ENCODE assay signal across 28 cellular contexts in the genomic region with DNA sequence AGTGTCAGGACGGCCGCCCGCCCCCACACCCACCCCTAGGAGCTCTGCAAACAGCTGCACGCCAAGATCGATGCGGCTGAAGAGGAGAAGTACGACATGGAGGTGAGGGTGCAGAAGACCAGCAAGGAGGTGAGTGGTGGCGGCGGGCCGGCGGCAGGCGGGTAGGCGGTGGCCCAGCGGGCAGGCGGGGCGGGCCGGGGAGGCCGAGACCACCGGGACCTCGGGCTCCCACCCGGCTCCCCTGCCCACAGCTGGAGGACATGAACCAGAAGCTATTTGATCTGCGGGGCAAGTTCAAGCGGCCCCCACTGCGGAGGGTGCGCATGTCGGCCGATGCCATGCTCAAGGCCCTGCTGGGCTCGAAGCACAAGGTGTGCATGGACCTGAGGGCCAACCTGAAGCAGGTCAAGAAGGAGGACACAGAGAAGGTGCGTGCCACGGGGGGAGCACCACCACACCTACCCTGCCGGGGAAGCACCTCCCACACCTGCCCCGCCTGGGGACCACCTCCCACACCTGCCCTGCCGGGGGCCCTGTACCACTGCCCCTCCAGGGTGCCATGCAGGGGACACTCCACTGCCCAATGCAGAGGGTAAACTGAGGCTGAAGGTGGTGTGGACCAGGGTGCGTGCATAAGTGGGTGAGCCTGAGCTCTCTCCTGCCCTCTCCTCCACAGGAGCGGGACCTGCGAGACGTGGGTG. TPM values are rescaled to one million over a fixed set of nuclear protein-coding genes. Genes with fewer than 3 reads are reported as not detected.
DNase-seq lines count a peak whose midpoint lies in the region; ATAC-seq, FAIRE-seq and TF ChIP-seq lines count a peak whose summit lies in the region.
"Had no signal": no experiment of that assay in that cellular context is flagged by ENCODE, and none has a peak within 500 bp of the region (broad histone marks: within the 10 kb centered on the region; RNA-seq: fewer than 3 reads in every experiment).

No MANE protein-coding gene starts in this region.

- CTCF ChIA-PET in K562 (lab: Yijun Ruan, JAX; ENCODE audit: low intra/inter-chr PET ratio) = no interaction called here

- H3K4me3 ChIP-seq in right atrium auricular region (no peak overlapping the region), K562 (no peak overlapping the region), lung (peak overlapping the region; percentile 9)
- H3K4me3 ChIP-seq: MG63, prostate gland, SK-N-MC, transverse colon had no signal

- TF ChIP-seq RAD21 in K562 (CRISPR knock-in tag; conservative IDR thresholded peaks at IDR 0.05 in 1 of 2, IDR thresholded peaks at IDR 0.05 in 1 of 2) = no peak

- H3K4me2 ChIP-seq in K562 (ENCODE audit: insufficient read depth, low read length) = no peak overlapping the region

- H3K79me2 ChIP-seq in K562 (ENCODE audit: control insufficient read depth, insufficient read depth, low read length) = no peaks in the 10 kb centered on the region

- no peaks in the 10 kb centered on the region for H3K9me3 Mint-ChIP-seq in stimulated activated memory B cell treated with anti-CD40 and anti-IgM and Interleukin-4, amounts not matched to agents 10 μg/mL and 1 μg/mL and 100 μg/mL, for 72 hours
- H3K9me3 Mint-ChIP-seq in stimulated activated effector memory CD8-positive, alpha-beta T cell treated with anti-CD3 and anti-CD28 coated beads, Interleukin-12 subunit alpha, Interleukin-12 subunit beta, amount 100 ng/mL, for 72 hours = no peaks in the 10 kb centered on the region
- H3K9me3 Mint-ChIP-seq: T-helper 1 cell treated with Interleukin-12 subunit alpha and Interleukin-12 subunit beta and Interleukin-4 antibody, amounts not matched to agents 30 μg/mL and 1 μg/mL, for 36 hours had no signal

- no peak overlapping the region for H3K9ac ChIP-seq in K562 (ENCODE audit: insufficient read depth in 1 of 2, low read depth in 2 of 2, low read length in 2 of 2)

- H3K4me1 Mint-ChIP-seq in stimulated activated memory B cell treated with anti-CD40 and anti-IgM and Interleukin-4, amounts not matched to agents 10 μg/mL and 1 μg/mL and 100 μg/mL, for 72 hours = peaks cover 63% of the 10 kb centered on the region
- peaks cover 40% of the 10 kb centered on the region for H3K4me1 Mint-ChIP-seq in stimulated activated effector memory CD8-positive, alpha-beta T cell treated with anti-CD3 and anti-CD28 coated beads, Interleukin-12 subunit alpha, Interleukin-12 subunit beta, amount 100 ng/mL, for 72 hours

- DNase-seq in Right ventricle myocardium inferior (ENCODE audit: missing footprints) (peak; percentile 46), right atrium auricular region (ENCODE audit: low spot score) (no peak), K562 (ENCODE audit: extremely low read depth in 1 of 4, low spot score in 3 of 4) (peak in 1 of 4 experiments; percentile 32), lung (ENCODE audit: low spot score) (no peak), KBM-7 (no peak), cortex of kidney (lab: John Stamatoyannopoulos, UW) (no peak)
- DNase-seq in stimulated activated effector memory CD8-positive, alpha-beta T cell treated with anti-CD3 and anti-CD28 coated beads, Interleukin-12 subunit alpha, Interleukin-12 subunit beta, amount 100 ng/mL, for 72 hours (ENCODE audit: low spot score in 2 of 2) = no peak
- DNase-seq: activated CD4-positive, CD25-positive, alpha-beta regulatory T cell treated with anti-CD3 and anti-CD28 coated beads, Interleukin-2, amount 50 U/mL, for 72 hours; activated CD8-positive, alpha-beta T cell treated with anti-CD3 and anti-CD28 coated beads, Interleukin-2, amount 10 ng/mL, durations not matched to agents 7 days and 5 days; activated effector memory CD4-positive, alpha-beta T cell treated with Interleukin-2 at 50 U/mL for 16 hours; AML-193; islet precursor cell; MG63; NCI-H2081; NCI-H226; RPMI8226; stimulated activated CD4-positive, alpha-beta T cell treated with anti-CD3 and anti-CD28 coated beads, Interleukin-1b, Interleukin-23, amount 100 ng/mL, for 48 hours; stimulated activated CD8-positive, alpha-beta memory T cell treated with anti-CD3 and anti-CD28 coated beads, Interleukin-4, amount 100 ng/mL, for 48 hours; transverse colon had no signal

- TF ChIP-seq CTCF in right atrium auricular region (IDR thresholded peaks at IDR 0.05) (no peak), K562 (IDR thresholded peaks at IDR 0.05 in 2 of 3, conservative IDR thresholded peaks at IDR 0.05 in 1 of 3; ENCODE audit: insufficient read depth in 2 of 3, low read depth in 1 of 3, low read length in 3 of 3) (no peak), lung (IDR thresholded peaks at IDR 0.05; ENCODE audit: control extremely low read depth, extremely low read depth) (no peak)

- H3K27me3 ChIP-seq in right atrium auricular region (no peaks in the 10 kb centered on the region), K562 (ENCODE audit: control insufficient read depth in 2 of 2, insufficient read depth in 2 of 2, low read length in 2 of 2) (peaks cover 3 to 49% of the 10 kb centered on the region in 2 experiments; a peak in 3 of 5 replicates), lung (ENCODE audit: control insufficient read depth, insufficient read depth) (no peaks in the 10 kb centered on the region)
- H3K27me3 ChIP-seq: MG63, transverse colon had no signal

- H4K20me1 ChIP-seq in K562 (replicated peaks; ENCODE audit: control insufficient read depth, insufficient read depth, low read length) = peaks cover 6% of the 10 kb centered on the region

- peaks cover 0 to 35% of the 10 kb centered on the region in 2 donors for H3K4me1 ChIP-seq in right atrium auricular region
- H3K4me1 ChIP-seq in K562 (replicated peaks in 1 of 2; ENCODE audit: control insufficient read depth in 2 of 2, insufficient read depth in 2 of 2, low read length in 2 of 2) = peaks cover 9 to 79% of the 10 kb centered on the region in 2 experiments; a peak in 4 of 5 replicates
- peaks cover 0 to 4% of the 10 kb centered on the region in 2 donors for H3K4me1 ChIP-seq in lung (ENCODE audit: control insufficient read depth in 2 of 2, insufficient read depth in 2 of 2, low read length in 2 of 2)
- H3K4me1 ChIP-seq: prostate gland had no signal

- H3K9me1 ChIP-seq in K562 (ENCODE audit: control insufficient read depth, insufficient read depth, low read length) = no peaks in the 10 kb centered on the region

- no peak overlapping the region for H3K27ac ChIP-seq in right atrium auricular region
- no peak overlapping the region for H3K27ac ChIP-seq in K562 (ENCODE audit: extremely low read depth, low read depth, low read length)
- H3K27ac ChIP-seq in lung (ENCODE audit: low read depth in 1 of 2, low read length in 1 of 2) = no peak overlapping the region
- H3K27ac ChIP-seq: prostate gland, SK-N-MC had no signal

- no peaks in the 10 kb centered on the region for H3K9me3 ChIP-seq in right atrium auricular region
- H3K9me3 ChIP-seq in K562 (replicated peaks; ENCODE audit: control insufficient read depth, insufficient read depth, low read depth, low read length) = no peaks in the 10 kb centered on the region
- H3K9me3 ChIP-seq in lung (ENCODE audit: control insufficient read depth in 2 of 2, insufficient read depth in 1 of 2, low read length in 1 of 2) = no peaks in the 10 kb centered on the region
- H3K9me3 ChIP-seq: MG63, prostate gland, transverse colon had no signal

- no peak for ATAC-seq in Right ventricle myocardium inferior
- no peak for ATAC-seq in K562
- no peak for ATAC-seq in lung (ENCODE audit: insufficient read depth, low FRiP score)
- no peak for ATAC-seq in stimulated activated memory B cell treated with anti-CD40 and anti-IgM and Interleukin-4, amounts not matched to agents 10 μg/mL and 1 μg/mL and 100 μg/mL, for 72 hours
- ATAC-seq in stimulated activated effector memory CD8-positive, alpha-beta T cell treated with anti-CD3 and anti-CD28 coated beads, Interleukin-12 subunit alpha, Interleukin-12 subunit beta, amount 100 ng/mL, for 72 hours = no peak
- ATAC-seq: activated CD8-positive, alpha-beta T cell treated with anti-CD3 and anti-CD28 coated beads, Interleukin-2, amount 10 ng/mL, durations not matched to agents 7 days and 5 days had no signal

- in situ Hi-C loops in K562 (cut with MboI) (no loop called here), KBM-7 (cut with MboI; ENCODE audit: low pct_unique_long_range_greater_than_20kb, low sequenced_read_pairs) (no loop called here)

- no peak for FAIRE-seq in K562 (lab: Jason Lieb, UNC)
- FAIRE-seq: A204.1, H1, TTC549 had no signal

- H2AFZ ChIP-seq in K562 (ENCODE audit: low read depth, low read length) = no peak overlapping the region

- TF ChIP-seq EP300 in K562 (IDR thresholded peaks at IDR 0.05; ENCODE audit: low read length) = no peak

- no peaks in the 10 kb centered on the region for H3K36me3 Mint-ChIP-seq in stimulated activated memory B cell treated with anti-CD40 and anti-IgM and Interleukin-4, amounts not matched to agents 10 μg/mL and 1 μg/mL and 100 μg/mL, for 72 hours
- no peaks in the 10 kb centered on the region for H3K36me3 Mint-ChIP-seq in stimulated activated effector memory CD8-positive, alpha-beta T cell treated with anti-CD3 and anti-CD28 coated beads, Interleukin-12 subunit alpha, Interleukin-12 subunit beta, amount 100 ng/mL, for 72 hours

- POLR2A ChIA-PET in K562 (lab: Yijun Ruan, JAX) = interaction anchor here (0.6 to 2.0 kb wide), 2 partner anchors 9 to 33 kb away, joined by 4 to 6 read pairs; no protein-coding TSS in a partner anchor

- no TSS peak for BruUV-seq in K562 (replicated peaks; lab: Mats Ljungman, UMichigan)

- intact Hi-C loops in Right ventricle myocardium inferior (cut with DNase I) (loop anchor here (2.0 kb wide), 1 partner anchor 76 kb away; no protein-coding TSS in a partner anchor), K562 (cut with micrococcal nuclease) (no loop called here)

- H3K4me3 Mint-ChIP-seq in stimulated activated memory B cell treated with anti-CD40 and anti-IgM and Interleukin-4, amounts not matched to agents 10 μg/mL and 1 μg/mL and 100 μg/mL, for 72 hours = peak overlapping the region; percentile 49
- H3K4me3 Mint-ChIP-seq in stimulated activated effector memory CD8-positive, alpha-beta T cell treated with anti-CD3 and anti-CD28 coated beads, Interleukin-12 subunit alpha, Interleukin-12 subunit beta, amount 100 ng/mL, for 72 hours = no peak overlapping the region
- H3K4me3 Mint-ChIP-seq: activated CD8-positive, alpha-beta T cell treated with anti-CD3 and anti-CD28 coated beads, Interleukin-2, amount 10 ng/mL, durations not matched to agents 7 days and 5 days; T-helper 1 cell treated with Interleukin-12 subunit alpha and Interleukin-12 subunit beta and Interleukin-4 antibody, amounts not matched to agents 30 μg/mL and 1 μg/mL, for 36 hours had no signal

- H3K27me3 Mint-ChIP-seq in stimulated activated memory B cell treated with anti-CD40 and anti-IgM and Interleukin-4, amounts not matched to agents 10 μg/mL and 1 μg/mL and 100 μg/mL, for 72 hours = no peaks in the 10 kb centered on the region

- TF ChIP-seq POLR2A in K562 (conservative IDR thresholded peaks at IDR 0.05) = no peak

- peak overlapping the region; percentile 86 for H3K27ac Mint-ChIP-seq in stimulated activated memory B cell treated with anti-CD40 and anti-IgM and Interleukin-4, amounts not matched to agents 10 μg/mL and 1 μg/mL and 100 μg/mL, for 72 hours
- no peak overlapping the region for H3K27ac Mint-ChIP-seq in stimulated activated effector memory CD8-positive, alpha-beta T cell treated with anti-CD3 and anti-CD28 coated beads, Interleukin-12 subunit alpha, Interleukin-12 subunit beta, amount 100 ng/mL, for 72 hours
- H3K27ac Mint-ChIP-seq: activated CD8-positive, alpha-beta T cell treated with anti-CD3 and anti-CD28 coated beads, Interleukin-2, amount 10 ng/mL, durations not matched to agents 7 days and 5 days; T-helper 1 cell treated with Interleukin-12 subunit alpha and Interleukin-12 subunit beta and Interleukin-4 antibody, amounts not matched to agents 30 μg/mL and 1 μg/mL, for 36 hours had no signal

- H3K36me3 ChIP-seq in right atrium auricular region (no peaks in the 10 kb centered on the region), K562 (ENCODE audit: control insufficient read depth, insufficient read depth, low read length) (no peaks in the 10 kb centered on the region), lung (ENCODE audit: control insufficient read depth in 2 of 2, insufficient read depth in 2 of 2, low read length in 2 of 2) (no peaks in the 10 kb centered on the region)
- H3K36me3 ChIP-seq: MG63, prostate gland, transverse colon had no signal

- 11% methylated on average over 23 of the region's 37 CpGs for WGBS in K562 (ENCODE audit: insufficient coverage, low coverage, missing lambda C conversion rate)
- WGBS in lung, 2 donors = 91 to 94% methylated on average over 34 to 37 of the region's 37 CpGs

RNA-seq across cellular contexts. Expression of a gene that starts 2.1 kb away (rescaled TPM):
- 0.35 TPM for total RNA-seq in Right ventricle myocardium inferior
- total RNA-seq in right atrium auricular region = not detected
- not detected in 2 replicates for total RNA-seq in K562 (2011; cell fraction: chromatin; rRNA removed; ENCODE audit: low replicate concordance)
- total RNA-seq in K562 (2011; cell fraction: nucleolus; rRNA removed) = not detected in 2 replicates
- not detected in 2 replicates for total RNA-seq in K562 (2011; cell fraction: nucleoplasm; rRNA removed)
- total RNA-seq in K562 (2014; rRNA removed) = not detected in 2 replicates
- not detected in 2 replicates for total RNA-seq in K562 (2014; rRNA removed; fragmentation: Illumina TruSeq; extraction: Trizol)
- total RNA-seq in K562 (2015; rRNA removed; fragmentation: Illumina TruSeq; extraction: Trizol) = not detected in 2 replicates
- total RNA-seq in K562 (2021) = not detected in 2 replicates
- not detected in 2 replicates for polyA plus RNA-seq in K562 (2011; rRNA removed)
- 0.13 TPM in 1 of 2 replicates, not detected in the other for polyA plus RNA-seq in K562 (2011; cell fraction: cytosol; rRNA removed)
- 0.32 TPM in 1 of 2 replicates, not detected in the other for polyA plus RNA-seq in K562 (2011; cell fraction: nucleus; rRNA removed)
- not detected in 2 replicates for polyA plus RNA-seq in K562 (2012)
- not detected in 2 replicates for polyA plus RNA-seq in K562 (2014; fragmentation: Illumina TruSeq; extraction: Trizol)
- polyA plus RNA-seq in K562 (2014; fragmentation: Nextera tagmentation; extraction: Ambion mirVana) = not detected
- polyA plus RNA-seq in K562 (2014; rRNA removed) = not detected in 2 replicates
- not detected in 2 replicates for polyA minus RNA-seq in K562 (2011; rRNA and poly(A)+ RNA removed)
- polyA minus RNA-seq in K562 (2011; cell fraction: cytosol; rRNA and poly(A)+ RNA removed) = not detected in 2 replicates
- polyA minus RNA-seq in K562 (2011; cell fraction: nucleus; rRNA and poly(A)+ RNA removed) = not detected in 2 replicates
- 10 to 100 TPM in 1 of 2 donors, 1 to 10 TPM in 1; 3.1 to 14.3 TPM for total RNA-seq in lung
- 10 to 100 TPM; 10.1 to 35.8 TPM for polyA plus RNA-seq in lung
- total RNA-seq: cerebellum, H1, lung microvascular endothelial cell had no signal
- polyA plus RNA-seq: H1 had no signal

RNA-seq across cellular contexts. Expression of a gene that starts 6.1 kb away (rescaled TPM):
- total RNA-seq in Right ventricle myocardium inferior (not detected), right atrium auricular region (not detected), K562 (2014; rRNA removed) (not detected in 2 replicates), K562 (2014; rRNA removed; fragmentation: Illumina TruSeq; extraction: Trizol) (not detected in 2 replicates), K562 (2015; rRNA removed; fragmentation: Illumina TruSeq; extraction: Trizol) (not detected in 2 replicates), K562 (2021) (not detected in 2 replicates), lung (10 to 100 TPM in 1 of 2 donors, 1 to 10 TPM in 1; 2.7 to 40.6 TPM)
- total RNA-seq in K562 (2011; cell fraction: chromatin; rRNA removed; ENCODE audit: low replicate concordance) = not detected in 2 replicates
- total RNA-seq in K562 (2011; cell fraction: nucleolus; rRNA removed) = not detected in 2 replicates
- total RNA-seq in K562 (2011; cell fraction: nucleoplasm; rRNA removed) = not detected in 2 replicates
- polyA plus RNA-seq in K562 (2011; rRNA removed) (not detected in 2 replicates), K562 (2014; fragmentation: Illumina TruSeq; extraction: Trizol) (not detected in 2 replicates), K562 (2014; fragmentation: Nextera tagmentation; extraction: Ambion mirVana) (not detected), K562 (2014; rRNA removed) (not detected in 2 replicates), lung (10 to 100 TPM; 15.0 to 18.9 TPM)
- polyA plus RNA-seq in K562 (2011; cell fraction: cytosol; rRNA removed) = not detected in 2 replicates
- polyA plus RNA-seq in K562 (2011; cell fraction: nucleus; rRNA removed) = not detected in 2 replicates
- polyA plus RNA-seq in K562 (2012) = not detected in 2 replicates
- polyA minus RNA-seq in K562 (2011; rRNA and poly(A)+ RNA removed) = not detected in 2 replicates
- not detected in 2 replicates for polyA minus RNA-seq in K562 (2011; cell fraction: cytosol; rRNA and poly(A)+ RNA removed)
- polyA minus RNA-seq in K562 (2011; cell fraction: nucleus; rRNA and poly(A)+ RNA removed) = not detected in 2 replicates
- total RNA-seq: activated CD8-positive, alpha-beta T cell treated with anti-CD3 and anti-CD28 coated beads, Interleukin-2, amount 10 ng/mL, durations not matched to agents 7 days and 5 days; cerebellum; H1; lung microvascular endothelial cell had no signal
- polyA plus RNA-seq: H1 had no signal

RNA-seq across cellular contexts. Expression of a gene that starts 12.0 kb away (rescaled TPM):
- 22.5 TPM for total RNA-seq in Right ventricle myocardium inferior
- 10 to 100 TPM in 1 of 2 donors, 1 to 10 TPM in 1; 7.9 to 12.1 TPM for total RNA-seq in right atrium auricular region
- total RNA-seq in K562 (2011; cell fraction: chromatin; rRNA removed; ENCODE audit: low replicate concordance) = 0.23 TPM in 1 of 2 replicates, not detected in the other
- total RNA-seq in K562 (2011; cell fraction: nucleolus; rRNA removed) = not detected in 2 replicates
- total RNA-seq in K562 (2011; cell fraction: nucleoplasm; rRNA removed) = not detected in 2 replicates
- total RNA-seq in K562 (2014; rRNA removed) = 0.08 and 1.2 TPM in 2 replicates
- not detected in 2 replicates for total RNA-seq in K562 (2014; rRNA removed; fragmentation: Illumina TruSeq; extraction: Trizol)
- 0.65 TPM in 1 of 2 replicates, not detected in the other for total RNA-seq in K562 (2015; rRNA removed; fragmentation: Illumina TruSeq; extraction: Trizol)
- total RNA-seq in K562 (2021) = 0.73 and 1.1 TPM in 2 replicates
- polyA plus RNA-seq in K562 (2011; rRNA removed) = 0.28 and 0.45 TPM in 2 replicates
- polyA plus RNA-seq in K562 (2011; cell fraction: cytosol; rRNA removed) = 0.28 and 0.37 TPM in 2 replicates
- polyA plus RNA-seq in K562 (2011; cell fraction: nucleus; rRNA removed) = 0.26 and 0.60 TPM in 2 replicates
- 0.05 and 0.57 TPM in 2 replicates for polyA plus RNA-seq in K562 (2012)
- 2.9 TPM in 1 of 2 replicates, not detected in the other for polyA plus RNA-seq in K562 (2014; fragmentation: Illumina TruSeq; extraction: Trizol)
- polyA plus RNA-seq in K562 (2014; fragmentation: Nextera tagmentation; extraction: Ambion mirVana) = under 1 TPM in 1 of 2 experiments, not detected in 1; 0.38 TPM
- 0.08 TPM in 1 of 2 replicates, not detected in the other for polyA plus RNA-seq in K562 (2014; rRNA removed)
- 0.15 TPM in 1 of 2 replicates, not detected in the other for polyA minus RNA-seq in K562 (2011; rRNA and poly(A)+ RNA removed)
- polyA minus RNA-seq in K562 (2011; cell fraction: cytosol; rRNA and poly(A)+ RNA removed) = not detected in 2 replicates
- 0.11 TPM in 1 of 2 replicates, not detected in the other for polyA minus RNA-seq in K562 (2011; cell fraction: nucleus; rRNA and poly(A)+ RNA removed)
- 10 to 100 TPM; 44.9 to 72.1 TPM for total RNA-seq in lung
- 100 to 1,000 TPM in 1 of 2 donors, 10 to 100 TPM in 1; 95.7 to 121 TPM for polyA plus RNA-seq in lung
- total RNA-seq: H1, lung microvascular endothelial cell had no signal

RNA-seq across cellular contexts. Expression of a gene that starts 50.8 kb away (rescaled TPM):
- total RNA-seq in Right ventricle myocardium inferior = 5.0 TPM
- total RNA-seq in right atrium auricular region = under 1 TPM in 1 of 2 donors, not detected in 1; 0.33 TPM
- total RNA-seq in K562 (2011; cell fraction: chromatin; rRNA removed; ENCODE audit: low replicate concordance) = not detected in 2 replicates
- total RNA-seq in K562 (2011; cell fraction: nucleolus; rRNA removed) = not detected in 2 replicates
- total RNA-seq in K562 (2011; cell fraction: nucleoplasm; rRNA removed) = not detected in 2 replicates
- total RNA-seq in K562 (2014; rRNA removed) = not detected in 2 replicates
- total RNA-seq in K562 (2014; rRNA removed; fragmentation: Illumina TruSeq; extraction: Trizol) = not detected in 2 replicates
- total RNA-seq in K562 (2015; rRNA removed; fragmentation: Illumina TruSeq; extraction: Trizol) = not detected in 2 replicates
- not detected in 2 replicates for total RNA-seq in K562 (2021)
- not detected in 2 replicates for polyA plus RNA-seq in K562 (2011; rRNA removed)
- polyA plus RNA-seq in K562 (2011; cell fraction: cytosol; rRNA removed) = not detected in 2 replicates
- polyA plus RNA-seq in K562 (2011; cell fraction: nucleus; rRNA removed) = not detected in 2 replicates
- not detected in 2 replicates for polyA plus RNA-seq in K562 (2012)
- polyA plus RNA-seq in K562 (2014; fragmentation: Illumina TruSeq; extraction: Trizol) = not detected in 2 replicates
- polyA plus RNA-seq in K562 (2014; fragmentation: Nextera tagmentation; extraction: Ambion mirVana) = not detected
- not detected in 2 replicates for polyA plus RNA-seq in K562 (2014; rRNA removed)
- polyA minus RNA-seq in K562 (2011; rRNA and poly(A)+ RNA removed) = not detected in 2 replicates
- not detected in 2 replicates for polyA minus RNA-seq in K562 (2011; cell fraction: cytosol; rRNA and poly(A)+ RNA removed)
- polyA minus RNA-seq in K562 (2011; cell fraction: nucleus; rRNA and poly(A)+ RNA removed) = not detected in 2 replicates
- not detected for total RNA-seq in lung
- polyA plus RNA-seq in lung = under 1 TPM; 0.08 to 0.13 TPM
- total RNA-seq: cerebellum, H1, lung microvascular endothelial cell, transverse colon had no signal

Comparison
In these comparisons a context has a peak if more than half of its experiments do, and no peak if none do; other contexts are left out.
1. RNA of a gene that starts 12.0 kb away (total RNA-seq): 44.9 to 72.1 TPM in lung, 22.5 TPM in Right ventricle myocardium inferior (single experiment) and 7.9 to 12.1 TPM in right atrium auricular region; 0.08 to 1.2 TPM in K562; every median in the first group is over 4 times any median in the second.